ENCODE assay signal across 8 cellular contexts in the genomic region with DNA sequence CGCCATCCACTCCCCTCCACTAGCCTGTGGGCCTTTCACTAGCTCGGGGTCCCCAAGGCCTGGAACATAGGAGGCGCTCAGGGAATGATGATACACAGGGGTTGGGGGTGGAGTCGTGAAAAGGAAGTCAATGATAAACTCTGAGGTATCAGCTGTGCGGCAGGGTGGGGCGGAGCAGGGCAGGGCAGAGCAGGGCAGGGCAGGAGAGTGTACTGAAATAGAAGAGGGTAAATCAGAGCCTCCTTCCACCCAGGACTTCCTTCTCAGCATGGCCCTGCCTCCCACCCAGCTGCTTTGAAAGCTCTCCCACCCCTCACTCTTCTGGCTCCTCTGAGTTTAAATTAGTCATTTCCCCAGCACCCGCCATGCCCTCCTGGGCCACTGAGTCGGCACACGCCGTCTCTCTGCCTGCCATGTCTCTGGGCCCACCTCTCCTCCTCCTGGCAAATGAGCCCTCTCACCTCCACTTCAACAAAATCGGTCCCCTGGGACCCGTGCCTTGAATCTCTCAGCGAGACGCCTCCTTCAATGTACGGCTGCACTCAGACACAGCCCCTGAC. TPM values are rescaled to one million over a fixed set of nuclear protein-coding genes. Genes with fewer than 3 reads are reported as not detected.
A peak's percentile ranks its signal among the peaks of the same experiment; 100 is the strongest.
DNase-seq lines count a peak whose midpoint lies in the region; ATAC-seq and TF ChIP-seq lines count a peak whose summit lies in the region.

No MANE protein-coding gene starts in this region.

- intact Hi-C loops in right cardiac atrium (cut with DNase I), result no loop called here

- no peaks in the 10 kb centered on the region for H3K27me3 ChIP-seq in right cardiac atrium (ENCODE audit: control insufficient read depth, insufficient read depth)

- TF ChIP-seq POLR2A in NB4 (IDR thresholded peaks at IDR 0.05; ENCODE audit: extremely low read depth, insufficient read length), result no peak

- peaks cover 32% of the 10 kb centered on the region for H3K4me1 ChIP-seq in right cardiac atrium (ENCODE audit: control insufficient read depth, insufficient read depth, low read length)

- ATAC-seq in activated T-cell treated with anti-CD3 and anti-CD28 coated beads, Interleukin-2, amount 50 U/mL, for 72 hours (replicated peaks in 1 of 2), result peak; percentile 72 to 83
- ATAC-seq in right cardiac atrium, result peak; percentile 67 to 85

- H3K4me3 ChIP-seq in NB4 (ENCODE audit: low read depth, low read length) (no peak overlapping the region), right cardiac atrium (ENCODE audit: low read length) (no peak overlapping the region)

- DNase-seq in NCI-H2227 (lab: John Stamatoyannopoulos, UW; ENCODE audit: unreplicated experiment) (peak; percentile 38), NCI-H2227 treated with DMSO at 0.1 percent for 48 hours (lab: John Stamatoyannopoulos, UW) (no peak), NB4 (ENCODE audit: low read depth) (peak; percentile 54), right cardiac atrium (peak; percentile 58 to 81 (median 77)), NCI-H128 (lab: John Stamatoyannopoulos, UW; ENCODE audit: unreplicated experiment) (no peak), GF-D8 (lab: John Stamatoyannopoulos, UW) (no peak)
- DNase-seq in activated T-cell treated with anti-CD3 and anti-CD28 coated beads, Interleukin-2, amount 50 U/mL, for 72 hours, result peak; percentile 57 to 68
- DNase-seq in stimulated activated CD4-positive, alpha-beta T cell treated with anti-CD3 and anti-CD28 coated beads, TNF-alpha, amount 100 ng/mL, for 24 hours (ENCODE audit: low read depth in 3 of 3), result peak; percentile 44 to 65 (median 47)

- no peak overlapping the region for H3K27ac ChIP-seq in right cardiac atrium (ENCODE audit: low read length)

- H3K9me3 Mint-ChIP-seq in activated T-cell treated with anti-CD3 and anti-CD28 coated beads, Interleukin-2, amount 50 U/mL, for 72 hours, result peaks cover 0 to 2% of the 10 kb centered on the region in 2 donors

- no peaks in the 10 kb centered on the region for H3K27me3 Mint-ChIP-seq in activated T-cell treated with anti-CD3 and anti-CD28 coated beads, Interleukin-2, amount 50 U/mL, for 72 hours (ENCODE audit: low read depth)

- H3K36me3 Mint-ChIP-seq in activated T-cell treated with anti-CD3 and anti-CD28 coated beads, Interleukin-2, amount 50 U/mL, for 72 hours (ENCODE audit: insufficient read depth in 2 of 2), result peaks cover 0 to 17% of the 10 kb centered on the region in 2 donors

- no peaks in the 10 kb centered on the region for H3K9me3 ChIP-seq in right cardiac atrium (ENCODE audit: control insufficient read depth, low read length)

- peak overlapping the region; percentile 80 for H3K4me3 Mint-ChIP-seq in activated T-cell treated with anti-CD3 and anti-CD28 coated beads, Interleukin-2, amount 50 U/mL, for 72 hours

- H3K27ac Mint-ChIP-seq in activated T-cell treated with anti-CD3 and anti-CD28 coated beads, Interleukin-2, amount 50 U/mL, for 72 hours, result peak overlapping the region; percentile 93

- TF ChIP-seq CTCF in NB4 (IDR thresholded peaks at IDR 0.05; ENCODE audit: low read depth, low read length), result no peak

- H3K4me1 Mint-ChIP-seq in activated T-cell treated with anti-CD3 and anti-CD28 coated beads, Interleukin-2, amount 50 U/mL, for 72 hours (ENCODE audit: low read depth), result peaks cover 95% of the 10 kb centered on the region

- 57% methylated on average over 15 of the region's 15 CpGs for WGBS in right cardiac atrium

RNA-seq across cellular contexts. Expression of a gene that starts 16.9 kb away (rescaled TPM):
- total RNA-seq in activated T-cell treated with anti-CD3 and anti-CD28 coated beads, Interleukin-2, amount 50 U/mL, for 72 hours, result 100 to 1,000 TPM; 336 to 373 TPM
- total RNA-seq in right cardiac atrium, result 100 to 1,000 TPM; 226 to 255 (median 232) TPM
- 228 TPM for polyA plus RNA-seq in right cardiac atrium

Comparison
In these comparisons a context has a peak if more than half of its experiments do, and no peak if none do; other contexts are left out.
1. DNase-seq: peak in NCI-H2227 (single experiment), NB4 (single experiment), activated T-cell treated with anti-CD3 and anti-CD28 coated beads, Interleukin-2, amount 50 U/mL, for 72 hours (2 of 2), right cardiac atrium (3 of 3) and stimulated activated CD4-positive, alpha-beta T cell treated with anti-CD3 and anti-CD28 coated beads, TNF-alpha, amount 100 ng/mL, for 24 hours (3 of 3); none in NCI-H2227 treated with DMSO at 0.1 percent for 48 hours (single experiment), NCI-H128 (single experiment) and GF-D8 (single experiment).